ENCODE assay signal across 9 cellular contexts in the genomic region with DNA sequence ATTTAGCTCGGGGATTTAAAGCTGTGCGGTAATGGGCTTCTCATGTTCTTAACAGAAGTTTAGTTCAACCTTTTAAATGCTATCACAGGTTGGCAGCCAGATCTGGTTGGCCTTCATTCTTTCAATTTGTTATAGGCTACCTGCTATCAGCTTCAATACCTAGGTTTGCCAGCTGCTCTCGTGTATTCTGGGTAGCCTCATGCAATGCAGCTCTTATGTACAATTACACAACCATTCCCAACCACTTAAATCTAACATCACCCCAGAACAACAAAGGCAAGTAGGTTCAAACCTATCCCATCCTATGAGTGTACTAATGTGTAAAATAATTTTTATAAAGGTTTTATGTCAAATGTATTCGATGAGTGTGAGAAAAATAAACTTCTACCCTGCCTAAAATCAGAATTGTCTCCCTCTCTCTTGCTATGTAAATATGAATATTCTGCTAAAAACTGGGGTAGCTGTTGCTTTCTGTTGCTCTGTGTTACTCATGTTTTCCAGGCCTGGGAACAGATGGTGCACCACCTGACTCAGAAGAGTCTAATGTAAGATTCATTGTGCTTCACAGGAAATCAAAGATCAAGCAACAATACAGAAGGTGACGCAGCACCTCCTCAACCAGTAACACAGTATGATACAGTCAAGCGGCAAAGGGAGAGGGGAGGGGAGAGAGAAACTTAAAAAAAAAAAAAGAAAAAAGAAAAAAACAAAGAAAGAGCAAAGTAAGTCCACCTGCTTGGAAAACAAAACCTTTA.
DNase-seq lines count a peak whose midpoint lies in the region; ATAC-seq, FAIRE-seq and TF ChIP-seq lines count a peak whose summit lies in the region.
"Had no signal": no experiment of that assay in that cellular context is flagged by ENCODE, and none has a peak within 500 bp of the region (broad histone marks: within the 10 kb centered on the region; RNA-seq: fewer than 3 reads in every experiment).

No MANE protein-coding gene starts in this region.

- no peak overlapping the region for H3K4me3 ChIP-seq in bronchial epithelial cell (ENCODE audit: low read depth, low read length)

- H3K27me3 ChIP-seq in bronchial epithelial cell (ENCODE audit: control insufficient read depth, insufficient read depth, low read length), result no peaks in the 10 kb centered on the region

- DNase-seq in GM03348 (ENCODE audit: low spot score) (peak; percentile 60), NCI-H1694 treated with DMSO at 0.1 percent for 48 hours (lab: John Stamatoyannopoulos, UW) (peak; percentile 59), bronchial epithelial cell (ENCODE audit: low read depth) (peak; percentile 96), myocyte (ENCODE audit: low read depth) (peak; percentile 82), 8988T (no peak)
- DNase-seq: activated T-cell treated with anti-CD3 and anti-CD28 coated beads, Interleukin-2, amount 50 U/mL, for 24 hours; foreskin melanocyte had no signal

- no peak for FAIRE-seq in bronchial epithelial cell (lab: Jason Lieb, UNC)

- TF ChIP-seq CTCF in bronchial epithelial cell (IDR thresholded peaks at IDR 0.05; ENCODE audit: insufficient read depth, low read length, severe bottlenecking), result no peak

- ATAC-seq in HG03432 (IDR thresholded peaks at IDR 0.05; ENCODE audit: unreplicated experiment), result no peak
- ATAC-seq in GM21360 (IDR thresholded peaks at IDR 0.05; ENCODE audit: unreplicated experiment), result no peak

- H3K36me3 ChIP-seq in bronchial epithelial cell (ENCODE audit: control insufficient read depth, insufficient read depth, low read length), result no peaks in the 10 kb centered on the region
